ENCODE assay signal across 3 cellular contexts in genomic region chr7:49695971-49696370, GRCh38.
TF ChIP-seq lines count a peak whose summit lies in the region.

No MANE protein-coding gene starts in this region.

TF ChIP-seq in A549, 52 proteins besides CTCF, POLR2A, EP300 and RAD21:
- TF ChIP-seq MAFK (IDR thresholded peaks at IDR 0.05; ENCODE audit: partially characterized antibody) (peak; percentile 78), SREBF2 (IDR thresholded peaks at IDR 0.05) (no peak), CHD4 (IDR thresholded peaks at IDR 0.05; ENCODE audit: borderline replicate concordance) (no peak)
- TF ChIP-seq, protein P1, sequence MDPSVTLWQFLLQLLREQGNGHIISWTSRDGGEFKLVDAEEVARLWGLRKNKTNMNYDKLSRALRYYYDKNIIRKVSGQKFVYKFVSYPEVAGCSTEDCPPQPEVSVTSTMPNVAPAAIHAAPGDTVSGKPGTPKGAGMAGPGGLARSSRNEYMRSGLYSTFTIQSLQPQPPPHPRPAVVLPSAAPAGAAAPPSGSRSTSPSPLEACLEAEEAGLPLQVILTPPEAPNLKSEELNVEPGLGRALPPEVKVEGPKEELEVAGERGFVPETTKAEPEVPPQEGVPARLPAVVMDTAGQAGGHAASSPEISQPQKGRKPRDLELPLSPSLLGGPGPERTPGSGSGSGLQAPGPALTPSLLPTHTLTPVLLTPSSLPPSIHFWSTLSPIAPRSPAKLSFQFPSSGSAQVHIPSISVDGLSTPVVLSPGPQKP (IDR thresholded peaks at IDR 0.05; ENCODE audit: low read depth, low read length): no peak

TF ChIP-seq in IMR-90, 13 proteins besides CTCF, POLR2A, EP300 and RAD21:
- TF ChIP-seq RCOR1 (IDR thresholded peaks at IDR 0.05; ENCODE audit: insufficient replicate concordance, low read length) (no peak), SMC3 (IDR thresholded peaks at IDR 0.05; ENCODE audit: low read depth, low read length) (no peak), MAFK (IDR thresholded peaks at IDR 0.05; ENCODE audit: low read depth, low read length) (peak; percentile 88), FOS (IDR thresholded peaks at IDR 0.05; ENCODE audit: low read depth, low read length) (no peak)

TF ChIP-seq in H1, 55 proteins besides CTCF, POLR2A, EP300 and RAD21:
- peak; percentile 75; the same call in 1 of the 2 replicates for TF ChIP-seq MAFK (IDR thresholded peaks at IDR 0.05; ENCODE audit: low read depth, low read length)
- TF ChIP-seq CHD2 (IDR thresholded peaks at IDR 0.05; ENCODE audit: low read length): no peak
